ENCODE assay signal across 19 cellular contexts in genomic region chr4:71607109-71607508, GRCh38.
DNase-seq lines count a peak whose midpoint lies in the region; ATAC-seq, FAIRE-seq and TF ChIP-seq lines count a peak whose summit lies in the region.
"Had no signal": no experiment of that assay in that cellular context is flagged by ENCODE, and none has a peak within 500 bp of the region (broad histone marks: within the 10 kb centered on the region; RNA-seq: fewer than 3 reads in every experiment).

No MANE protein-coding gene starts in this region.

- TF ChIP-seq POLR2A in HepG2 (IDR thresholded peaks at IDR 0.05; ENCODE audit: insufficient read depth in 1 of 2, low read depth in 2 of 2, low read length in 2 of 2), result no peak
- no peak for TF ChIP-seq POLR2A in right lobe of liver (IDR thresholded peaks at IDR 0.05)

- TF ChIP-seq EP300 in HepG2 (IDR thresholded peaks at IDR 0.05; ENCODE audit: low read depth in 2 of 2, low read length in 2 of 2), result no peak
- no peak for TF ChIP-seq EP300 in HepG2 (CRISPR knock-in tag; IDR thresholded peaks at IDR 0.05; ENCODE audit: borderline replicate concordance)

- H3K27me3 ChIP-seq in HepG2 (ENCODE audit: control insufficient read depth in 1 of 2, insufficient read depth in 2 of 2, low read length in 2 of 2), result no peaks in the 10 kb centered on the region
- no peaks in the 10 kb centered on the region for H3K27me3 ChIP-seq in right lobe of liver
- no peaks in the 10 kb centered on the region for H3K27me3 ChIP-seq in left lung
- no peaks in the 10 kb centered on the region for H3K27me3 ChIP-seq in trophoblast cell (ENCODE audit: insufficient read depth, low read length)
- H3K27me3 ChIP-seq: BLaER1 had no signal

- CTCF ChIA-PET in HepG2 (lab: Yijun Ruan, JAX; ENCODE audit: low intra/inter-chr PET ratio, low total read pairs), result no interaction called here

- in situ Hi-C loops in HepG2 (cut with HindIII; ENCODE audit: extremely low pct_ligation_motif_present, low pct_unique_long_range_greater_than_20kb), result no loop called here

- H3K14ac ChIP-seq in trophoblast cell (ENCODE audit: low read length), result no peak overlapping the region

- WGBS in HepG2 (ENCODE audit: low lambda C conversion rate), result 64% methylated on average over 5 of the region's 5 CpGs
- WGBS in right lobe of liver (ENCODE audit: insufficient coverage, low coverage, low lambda C conversion rate, missing lambda C conversion rate), result 73% methylated on average over 2 of the region's 5 CpGs
- WGBS in trophoblast cell (ENCODE audit: extremely low coverage, insufficient coverage, insufficient read length), result no CpG with 5 or more reads among the region's 5 CpGs

- peak overlapping the region; percentile 88 for H4K91ac ChIP-seq in trophoblast cell (ENCODE audit: low read depth, low read length)

- TF ChIP-seq CTCF in HepG2 (CRISPR knock-in tag; IDR thresholded peaks at IDR 0.05) (no peak), right lobe of liver (IDR thresholded peaks at IDR 0.05) (no peak), left lung (IDR thresholded peaks at IDR 0.05) (no peak)

- ATAC-seq in HepG2 (no peak), right lobe of liver (no peak), left lung (no peak), GM19455 (IDR thresholded peaks at IDR 0.05; ENCODE audit: unreplicated experiment) (no peak), GM21576 (IDR thresholded peaks at IDR 0.05; ENCODE audit: unreplicated experiment) (no peak), HG02623 (IDR thresholded peaks at IDR 0.05; ENCODE audit: unreplicated experiment) (no peak), GM19023 (IDR thresholded peaks at IDR 0.05; ENCODE audit: unreplicated experiment) (no peak)
- ATAC-seq: GM12878 had no signal

- H3K4me3 ChIP-seq in HepG2 (replicated peaks in 1 of 3; ENCODE audit: insufficient read depth in 1 of 3, low read depth in 2 of 3, low read length in 3 of 3) (no peak overlapping the region), right lobe of liver (no peak overlapping the region), left lung (no peak overlapping the region), trophoblast cell (ENCODE audit: low read depth, low read length) (no peak overlapping the region)
- H3K4me3 ChIP-seq: BLaER1, GM12878 had no signal

- H4K20me1 ChIP-seq in HepG2 (ENCODE audit: insufficient read depth, low read length), result no peaks in the 10 kb centered on the region
- H4K20me1 ChIP-seq: BLaER1 had no signal

- H3K79me2 ChIP-seq in HepG2 (ENCODE audit: insufficient read depth, low read length) (no peaks in the 10 kb centered on the region), trophoblast cell (ENCODE audit: control insufficient read depth, insufficient read depth, low read length, poor library complexity) (peaks cover 4% of the 10 kb centered on the region)

- no peak for TF ChIP-seq RAD21 in HepG2 (CRISPR knock-in tag; IDR thresholded peaks at IDR 0.05)

- H3K4me2 ChIP-seq in HepG2 (ENCODE audit: low read depth, low read length) (no peak overlapping the region), trophoblast cell (ENCODE audit: low read length) (no peak overlapping the region)
- H3K4me2 ChIP-seq: BLaER1 had no signal

- POLR2A ChIA-PET in HepG2 (lab: Yijun Ruan, JAX), result no interaction called here

- no peak overlapping the region for H4K12ac ChIP-seq in trophoblast cell (ENCODE audit: low read depth, low read length)

- H3K9ac ChIP-seq in HepG2 (ENCODE audit: insufficient read depth, low read depth, low read length), result no peak overlapping the region
- H3K9ac ChIP-seq in trophoblast cell (ENCODE audit: low read length), result no peak overlapping the region
- H3K9ac ChIP-seq: BLaER1 had no signal

- H2BK5ac ChIP-seq in trophoblast cell (ENCODE audit: low read depth, low read length, poor library complexity), result no peak overlapping the region

- intact Hi-C loops in HepG2 (cut with micrococcal nuclease; ENCODE audit: unreplicated experiment), result no loop called here
- intact Hi-C loops in right lobe of liver (cut with DNase I), result no loop called here
- intact Hi-C loops in left lung (cut with DNase I), result no loop called here

- H3K36me3 ChIP-seq in HepG2 (replicated peaks in 1 of 2; ENCODE audit: control insufficient read depth in 1 of 2, insufficient read depth in 2 of 2, low read length in 2 of 2) (no peaks in the 10 kb centered on the region), right lobe of liver (no peaks in the 10 kb centered on the region), left lung (no peaks in the 10 kb centered on the region), trophoblast cell (ENCODE audit: control insufficient read depth in 1 of 2, insufficient read depth in 2 of 2, low read length in 2 of 2) (peaks cover 0 to 2% of the 10 kb centered on the region in 2 experiments)
- H3K36me3 ChIP-seq: BLaER1 had no signal

- peak overlapping the region; percentile 11 for H2BK12ac ChIP-seq in trophoblast cell (ENCODE audit: low read length)

- H3K23ac ChIP-seq in trophoblast cell (ENCODE audit: low read length), result no peak overlapping the region

- no TSS peak for BruUV-seq in HepG2 (replicated peaks; lab: Mats Ljungman, UMichigan)

- peaks cover 20% of the 10 kb centered on the region for H3K4me1 ChIP-seq in HepG2 (ENCODE audit: insufficient read depth, low read length)
- H3K4me1 ChIP-seq in right lobe of liver, result peaks cover 0 to 5% (median 0%) of the 10 kb centered on the region in 4 donors
- H3K4me1 ChIP-seq in left lung, result no peaks in the 10 kb centered on the region
- H3K4me1 ChIP-seq in trophoblast cell (ENCODE audit: control insufficient read depth in 1 of 2, insufficient read depth in 2 of 2, low read length in 2 of 2), result peaks cover 5 to 6% of the 10 kb centered on the region in 2 experiments

- H2AK5ac ChIP-seq in trophoblast cell (ENCODE audit: low read length), result no peak overlapping the region

- FAIRE-seq in HepG2 (lab: Jason Lieb, UNC), result no peak
- FAIRE-seq: GM12878, GM18507, H1, HTR-8/SVneo had no signal

- DNase-seq in HepG2 (ENCODE audit: low spot score) (no peak), right lobe of liver (no peak), left lung (no peak), trophoblast cell (no peak)
- DNase-seq: AML-193; CD8-positive, alpha-beta memory T cell; DMS 273 treated with DMSO at 0.1 percent for 48 hours; HCEC 1CT; HFFc6 had no signal

- H3K4ac ChIP-seq in trophoblast cell (ENCODE audit: low read depth, low read length), result no peak overlapping the region

- peaks cover 10% of the 10 kb centered on the region for H3K79me1 ChIP-seq in trophoblast cell (ENCODE audit: low read length)

- H3K9me3 ChIP-seq in HepG2 (ENCODE audit: low read length), result no peaks in the 10 kb centered on the region
- H3K9me3 ChIP-seq in right lobe of liver, result no peaks in the 10 kb centered on the region
- no peaks in the 10 kb centered on the region for H3K9me3 ChIP-seq in left lung
- peaks cover 3% of the 10 kb centered on the region for H3K9me3 ChIP-seq in trophoblast cell (ENCODE audit: insufficient read depth, low read depth, low read length)

- no peak overlapping the region for H2BK120ac ChIP-seq in trophoblast cell (ENCODE audit: insufficient read depth, low read length, poor library complexity)

- H4K8ac ChIP-seq in trophoblast cell (ENCODE audit: low read depth, low read length), result no peak overlapping the region

- H3K27ac ChIP-seq in HepG2 (ENCODE audit: extremely low read length, insufficient read depth, low read length) (no peak overlapping the region), right lobe of liver (no peak overlapping the region), left lung (peak overlapping the region; percentile 53 to 61), trophoblast cell (ENCODE audit: low read depth, low read length) (no peak overlapping the region)
- H3K27ac ChIP-seq: 22Rv1, BLaER1 had no signal

- H2AFZ ChIP-seq in HepG2 (ENCODE audit: low read length) (no peak overlapping the region), trophoblast cell (ENCODE audit: insufficient read depth, low read length, poor library complexity) (no peak overlapping the region)

- H3K18ac ChIP-seq in trophoblast cell (ENCODE audit: low read length), result no peak overlapping the region

TF ChIP-seq in HepG2, 621 proteins besides CTCF, POLR2A, EP300 and RAD21:
- TF ChIP-seq MAFK (conservative IDR thresholded peaks at IDR 0.05 in 1 of 2, IDR thresholded peaks at IDR 0.05 in 1 of 2; ENCODE audit: low read length in 2 of 2), result peak; percentile 5 to 51; a peak in 1 of 4 replicates
- TF ChIP-seq MAFF (IDR thresholded peaks at IDR 0.05; ENCODE audit: low read depth, low read length), result peak; percentile 56
- no peak for TF ChIP-seq GTF3A (CRISPR knock-in tag; conservative IDR thresholded peaks at IDR 0.05)

Comparison
In these comparisons a context has a peak if more than half of its experiments do, and no peak if none do; other contexts are left out.
1. H3K27ac ChIP-seq: peak in left lung (2 of 2); none in HepG2 (single experiment), right lobe of liver (0 of 3) and trophoblast cell (single experiment).